In the genomic region with DNA sequence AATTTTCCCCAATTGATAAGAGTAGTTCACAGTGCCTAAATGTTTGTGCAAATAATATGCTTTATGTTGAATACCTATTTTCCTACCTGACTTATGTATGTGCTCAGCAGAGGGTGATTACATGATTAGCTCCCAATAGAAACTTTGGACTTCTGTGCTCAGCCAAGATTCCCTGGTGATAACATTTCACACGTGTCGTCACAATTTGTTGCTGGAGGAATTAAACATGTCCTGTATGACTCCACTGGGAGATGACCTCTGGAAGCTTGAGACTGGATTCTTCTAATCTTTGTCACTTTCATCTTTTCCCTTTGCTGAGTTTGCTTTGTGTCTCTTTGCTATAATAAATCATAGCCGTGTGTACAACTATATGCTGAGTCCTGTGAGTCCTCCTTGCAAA, we compare ENCODE assay signal across 19 cellular contexts.
"Had no signal": no experiment of that assay in that cellular context is flagged by ENCODE, and none has a peak within 500 bp of the region (broad histone marks: within the 10 kb centered on the region; RNA-seq: fewer than 3 reads in every experiment).

No MANE protein-coding gene starts in this region.

- H3K9ac ChIP-seq: neural progenitor cell had no signal

- H3K27me3 Mint-ChIP-seq: dendritic cell treated with granulocyte-macrophage colony-stimulating factor and Interleukin-4, amounts not matched to agents 40 ng/mL and 50 ng/mL, for 4 days; memory B cell; naive thymus-derived CD4-positive, alpha-beta T cell had no signal

- ATAC-seq: activated CD4-positive, CD25-positive, alpha-beta regulatory T cell treated with anti-CD3 and anti-CD28 coated beads, Interleukin-2, amount 50 U/mL, for 24 hours; activated T-cell treated with anti-CD3 and anti-CD28 coated beads, Interleukin-2, amount 50 U/mL, for 72 hours; left lung; naive thymus-derived CD4-positive, alpha-beta T cell; right cardiac atrium had no signal

- H3K36me3 ChIP-seq: ascending aorta, esophagus muscularis mucosa, left lung, neural progenitor cell, ovary, thyroid gland had no signal

- H3K4me1 Mint-ChIP-seq: memory B cell; naive thymus-derived CD4-positive, alpha-beta T cell; neural progenitor cell had no signal

- H3K4me3 ChIP-seq: ascending aorta, esophagus muscularis mucosa, left lung, neural progenitor cell, ovary, psoas muscle, thyroid gland had no signal

- H3K9me3 ChIP-seq: ascending aorta, esophagus muscularis mucosa, left lung, ovary, psoas muscle, thyroid gland had no signal

- DNase-seq: activated effector memory CD4-positive, alpha-beta T cell treated with anti-CD3 and anti-CD28 coated beads, Interleukin-2, amount 50 U/mL, for 16 hours; activated naive CD4-positive, alpha-beta T cell treated with anti-CD3 and anti-CD28 coated beads, Interleukin-2, amount 50 U/mL, for 16 hours; activated T-cell treated with anti-CD3 and anti-CD28 coated beads, Interleukin-2, amount 50 U/mL, for 72 hours; effector CD8-positive, alpha-beta T cell; left lung; naive thymus-derived CD4-positive, alpha-beta T cell; ovary; psoas muscle; right cardiac atrium; stimulated activated CD8-positive, alpha-beta memory T cell treated with anti-CD3 and anti-CD28 coated beads, Interleukin-4, amount 100 ng/mL, for 48 hours; stimulated activated naive CD4-positive, alpha-beta T cell; T1000; thyroid gland had no signal

- H3K27ac ChIP-seq: ascending aorta, esophagus muscularis mucosa, left lung, neural progenitor cell, ovary, psoas muscle, thyroid gland had no signal

- H3K36me3 Mint-ChIP-seq: memory B cell; naive thymus-derived CD4-positive, alpha-beta T cell; neural progenitor cell had no signal

- H3K27me3 ChIP-seq: ascending aorta, esophagus muscularis mucosa, left lung, neural progenitor cell, ovary, thyroid gland had no signal

- H3K27ac Mint-ChIP-seq: activated T-cell treated with anti-CD3 and anti-CD28 coated beads, Interleukin-2, amount 50 U/mL, for 72 hours; dendritic cell treated with granulocyte-macrophage colony-stimulating factor and Interleukin-4, amounts not matched to agents 40 ng/mL and 50 ng/mL, for 4 days; memory B cell; naive thymus-derived CD4-positive, alpha-beta T cell; neural progenitor cell had no signal

- H3K4me1 ChIP-seq: ascending aorta, esophagus muscularis mucosa, left lung, neural progenitor cell, thyroid gland had no signal

- H3K4me3 Mint-ChIP-seq: activated T-cell treated with anti-CD3 and anti-CD28 coated beads, Interleukin-2, amount 50 U/mL, for 72 hours; dendritic cell treated with granulocyte-macrophage colony-stimulating factor and Interleukin-4, amounts not matched to agents 40 ng/mL and 50 ng/mL, for 4 days; memory B cell; naive thymus-derived CD4-positive, alpha-beta T cell; neural progenitor cell had no signal

- H3K9me3 Mint-ChIP-seq: activated T-cell treated with anti-CD3 and anti-CD28 coated beads, Interleukin-2, amount 50 U/mL, for 72 hours had no signal
